ENCODE assay signal across 8 cellular contexts in the genomic region with DNA sequence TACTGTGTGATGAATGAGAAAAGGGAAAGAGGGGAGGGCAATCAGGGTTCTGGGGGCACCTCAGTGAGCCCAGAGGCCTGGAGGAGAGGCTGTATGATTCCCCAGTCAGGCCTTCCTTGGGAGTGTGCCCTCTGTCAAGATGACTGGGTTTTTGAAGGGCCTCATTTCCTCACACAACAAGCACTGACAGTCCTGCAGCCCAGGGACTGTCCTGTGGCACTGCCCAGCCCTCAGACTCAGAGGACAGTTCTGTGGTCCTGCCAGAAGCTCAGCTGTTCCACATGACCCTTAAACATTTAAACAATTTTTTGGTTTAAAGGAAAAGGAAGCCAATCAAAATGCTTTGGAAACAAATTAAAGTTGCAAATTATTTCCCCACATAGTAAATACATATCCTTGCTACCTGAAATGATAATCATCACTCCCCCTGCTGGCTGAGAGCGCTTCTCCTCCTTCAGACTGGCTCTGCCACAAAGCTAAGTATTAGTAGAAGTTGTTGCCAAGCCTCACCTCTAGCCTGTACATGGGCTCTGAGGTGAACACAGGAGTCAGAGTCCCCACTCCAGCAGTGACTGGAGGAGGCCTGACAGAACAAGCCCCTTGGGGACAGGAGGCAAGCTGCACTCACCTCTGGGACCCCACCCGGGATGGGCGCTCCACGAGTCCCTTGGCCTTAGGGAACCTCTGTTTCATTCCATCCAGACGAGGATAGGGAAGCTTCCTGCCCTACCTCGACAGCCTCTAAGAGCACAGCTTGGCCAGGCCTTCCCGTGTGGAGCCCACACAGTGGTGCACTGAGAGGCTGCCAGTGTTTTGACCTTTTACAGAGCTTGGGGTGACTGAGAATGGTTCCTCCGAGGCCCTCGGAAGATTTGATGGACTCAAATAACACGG.
DNase-seq lines count a peak whose midpoint lies in the region; ATAC-seq, FAIRE-seq and TF ChIP-seq lines count a peak whose summit lies in the region.

No MANE protein-coding gene starts in this region.

- H3K4me3 ChIP-seq in GM12864 (ENCODE audit: low read depth, low read length) (no peak overlapping the region), PC-3 (ENCODE audit: low read length) (no peak overlapping the region), K562 (no peak overlapping the region), kidney epithelial cell (ENCODE audit: low read depth, low read length) (no peak overlapping the region), thyroid gland (replicated peaks in 1 of 3) (no peak overlapping the region)

- H3K4me2 ChIP-seq in PC-3 (ENCODE audit: low read length), result no peak overlapping the region
- H3K4me2 ChIP-seq in K562 (ENCODE audit: insufficient read depth, low read length), result no peak overlapping the region

- no peak for TF ChIP-seq EP300 in K562 (IDR thresholded peaks at IDR 0.05; ENCODE audit: low read length)

- POLR2A ChIA-PET in PC-3 (lab: Charles Lee; ENCODE audit: unreplicated experiment), result no interaction called here
- POLR2A ChIA-PET in K562 (lab: Yijun Ruan, JAX), result interaction anchor here (0.5 to 2.3 kb wide), 2 partner anchors 11 to 668 kb away, joined by 3 to 9 read pairs; no protein-coding TSS in a partner anchor

- intact Hi-C loops in PC-3 (cut with micrococcal nuclease) (loop anchor here (5.0 to 10.0 kb wide), 3 partner anchors 97 to 365 kb away; no protein-coding TSS in a partner anchor), K562 (cut with micrococcal nuclease) (no loop called here), thyroid gland (cut with DNase I) (loop anchor here (10.0 kb wide), 1 partner anchor 367 kb away; no protein-coding TSS in a partner anchor)

- BruUV-seq in PC-3 (replicated peaks; lab: Mats Ljungman, UMichigan) (no TSS peak), K562 (replicated peaks; lab: Mats Ljungman, UMichigan) (no TSS peak)

- no peak overlapping the region for H3K9ac ChIP-seq in PC-3 (ENCODE audit: low read length)
- no peak overlapping the region for H3K9ac ChIP-seq in K562 (ENCODE audit: insufficient read depth in 1 of 2, low read depth in 2 of 2, low read length in 2 of 2)

- H3K9me1 ChIP-seq in K562 (ENCODE audit: control insufficient read depth, insufficient read depth, low read length), result no peaks in the 10 kb centered on the region

- FAIRE-seq in K562 (lab: Jason Lieb, UNC), result no peak

- TF ChIP-seq CTCF in AG09319 (IDR thresholded peaks at IDR 0.05; ENCODE audit: low read depth, low read length), result peak; percentile 66
- TF ChIP-seq CTCF in GM12864 (IDR thresholded peaks at IDR 0.05; ENCODE audit: low read depth, low read length, missing control alignments), result peak; percentile 61
- TF ChIP-seq CTCF in PC-3 (conservative IDR thresholded peaks at IDR 0.05; ENCODE audit: low read depth, low read length), result peak; percentile 54
- peak; percentile 35 to 53 (median 49); a peak in 4 of 6 replicates for TF ChIP-seq CTCF in K562 (IDR thresholded peaks at IDR 0.05 in 2 of 3, conservative IDR thresholded peaks at IDR 0.05 in 1 of 3; ENCODE audit: insufficient read depth in 2 of 3, low read depth in 1 of 3, low read length in 3 of 3)
- peak; percentile 43 for TF ChIP-seq CTCF in kidney epithelial cell (IDR thresholded peaks at IDR 0.05; ENCODE audit: insufficient read depth, low read length, poor library complexity, severe bottlenecking)
- peak; percentile 43 to 79 (median 67) for TF ChIP-seq CTCF in thyroid gland (IDR thresholded peaks at IDR 0.05)

- H4K20me1 ChIP-seq in PC-3 (ENCODE audit: low read length), result no peaks in the 10 kb centered on the region
- no peaks in the 10 kb centered on the region for H4K20me1 ChIP-seq in K562 (replicated peaks; ENCODE audit: control insufficient read depth, insufficient read depth, low read length)

- H3K27me3 ChIP-seq in PC-3 (ENCODE audit: low read length) (no peaks in the 10 kb centered on the region), K562 (ENCODE audit: control insufficient read depth in 2 of 2, insufficient read depth in 2 of 2, low read length in 2 of 2) (no peaks in the 10 kb centered on the region), kidney epithelial cell (ENCODE audit: control insufficient read depth, insufficient read depth, low read length) (no peaks in the 10 kb centered on the region), thyroid gland (no peaks in the 10 kb centered on the region)

- H3K4me1 ChIP-seq in PC-3 (ENCODE audit: insufficient read depth, low read length) (no peaks in the 10 kb centered on the region), K562 (replicated peaks in 1 of 2; ENCODE audit: control insufficient read depth in 2 of 2, insufficient read depth in 2 of 2, low read length in 2 of 2) (0 out of 5 replicates have a peak, but pooled peaks cover 0 to 3% of the 10 kb centered on the region in 2 experiments), thyroid gland (peaks cover 0 to 10% of the 10 kb centered on the region in 2 donors)

- H3K79me2 ChIP-seq in PC-3 (ENCODE audit: low read length), result no peaks in the 10 kb centered on the region
- H3K79me2 ChIP-seq in K562 (ENCODE audit: control insufficient read depth, insufficient read depth, low read length), result no peaks in the 10 kb centered on the region

- H3K27ac ChIP-seq in PC-3 (ENCODE audit: low read length), result no peak overlapping the region
- no peak overlapping the region for H3K27ac ChIP-seq in K562 (ENCODE audit: extremely low read depth, low read depth, low read length)
- H3K27ac ChIP-seq in thyroid gland, result peak overlapping the region in 1 of 3 donors; percentile 19

- H3K9me2 ChIP-seq in PC-3 (replicated peaks; ENCODE audit: low read length), result no peaks in the 10 kb centered on the region

- peak; percentile 35 to 48; a peak in 3 of 4 replicates for TF ChIP-seq RAD21 in K562 (CRISPR knock-in tag; conservative IDR thresholded peaks at IDR 0.05 in 1 of 2, IDR thresholded peaks at IDR 0.05 in 1 of 2)

- in situ Hi-C loops in K562 (cut with MboI), result no loop called here

- TF ChIP-seq POLR2A in K562 (conservative IDR thresholded peaks at IDR 0.05) (no peak), thyroid gland (IDR thresholded peaks at IDR 0.05) (no peak)

- CTCF ChIA-PET in PC-3 (lab: Charles Lee), result interaction anchor here (0.6 kb wide), 1 partner anchor 569 kb away, joined by 5 read pairs; no protein-coding TSS in a partner anchor
- CTCF ChIA-PET in K562 (lab: Yijun Ruan, JAX; ENCODE audit: low intra/inter-chr PET ratio), result interaction anchor here (0.8 kb wide), 1 partner anchor 365 kb away, joined by 3 read pairs; no protein-coding TSS in a partner anchor

- H3K9me3 ChIP-seq in PC-3 (ENCODE audit: low read length), result no peaks in the 10 kb centered on the region
- H3K9me3 ChIP-seq in K562 (replicated peaks; ENCODE audit: control insufficient read depth, insufficient read depth, low read depth, low read length), result no peaks in the 10 kb centered on the region
- peaks cover 5% of the 10 kb centered on the region for H3K9me3 ChIP-seq in thyroid gland

- ATAC-seq in PC-3, result peak; percentile 78
- ATAC-seq in K562, result peak; percentile 69
- ATAC-seq in HG03571 (IDR thresholded peaks at IDR 0.05; ENCODE audit: unreplicated experiment), result no peak

- peaks cover 5% of the 10 kb centered on the region; the same call in 1 of the 2 replicates for H3K36me3 ChIP-seq in PC-3 (ENCODE audit: low read depth, low read length)
- peaks cover 6% of the 10 kb centered on the region; the same call in 1 of the 3 replicates for H3K36me3 ChIP-seq in K562 (ENCODE audit: control insufficient read depth, insufficient read depth, low read length)
- H3K36me3 ChIP-seq in kidney epithelial cell (ENCODE audit: control insufficient read depth, insufficient read depth, low read length), result peaks cover 1% of the 10 kb centered on the region
- H3K36me3 ChIP-seq in thyroid gland, result no peaks in the 10 kb centered on the region

- DNase-seq in AG09319 (ENCODE audit: extremely low read depth, low read depth) (peak; percentile 24), GM12864 (ENCODE audit: low read depth) (peak; percentile 15), PC-3 (peak; percentile 46), K562 (ENCODE audit: extremely low read depth in 1 of 4, low spot score in 3 of 4) (peak in 1 of 4 experiments; percentile 35), kidney epithelial cell (ENCODE audit: low read depth) (no peak), thyroid gland (peak; percentile 83 to 84), KG1 (lab: John Stamatoyannopoulos, UW) (no peak)

- H2AFZ ChIP-seq in PC-3 (ENCODE audit: low read length), result no peak overlapping the region
- H2AFZ ChIP-seq in K562 (ENCODE audit: low read depth, low read length), result no peak overlapping the region

- 43% methylated on average over 7 of the region's 10 CpGs for WGBS in K562 (ENCODE audit: insufficient coverage, low coverage, missing lambda C conversion rate)
- WGBS in thyroid gland, 2 donors, result 76 to 86% methylated on average over 8 to 10 of the region's 10 CpGs

- no peaks in the 10 kb centered on the region for H3F3A ChIP-seq in PC-3 (ENCODE audit: low read length, unreplicated experiment)

TF ChIP-seq in K562, 482 proteins besides CTCF, POLR2A, EP300 and RAD21:
- peak; percentile 19; the same call in 1 of the 2 replicates for TF ChIP-seq SMC3 (conservative IDR thresholded peaks at IDR 0.05; ENCODE audit: insufficient read depth, low read depth, low read length)
- TF ChIP-seq SPI1 (IDR thresholded peaks at IDR 0.05; ENCODE audit: borderline replicate concordance, low read depth, low read length), result no peak

Comparison
In these comparisons a context has a peak if more than half of its experiments do, and no peak if none do; other contexts are left out.
1. DNase-seq: peak in AG09319 (single experiment), GM12864 (single experiment), PC-3 (single experiment) and thyroid gland (2 of 2); none in kidney epithelial cell (single experiment) and KG1 (single experiment).
2. Peak in every context shown above with its lines, with median percentiles within 50 percentile points of each other: CTCF ChIP-seq.